ENCODE assay signal across 12 cellular contexts in genomic region chr20:36775196-36775595, GRCh38. TPM values are rescaled to one million over a fixed set of nuclear protein-coding genes. Genes with fewer than 3 reads are reported as not detected.
A peak's percentile ranks its signal among the peaks of the same experiment; 100 is the strongest.
DNase-seq lines count a peak whose midpoint lies in the region; ATAC-seq and TF ChIP-seq lines count a peak whose summit lies in the region.
"Had no signal": no experiment of that assay in that cellular context is flagged by ENCODE, and none has a peak within 500 bp of the region (broad histone marks: within the 10 kb centered on the region; RNA-seq: fewer than 3 reads in every experiment).

No MANE protein-coding gene starts in this region.

- H3K27me3 Mint-ChIP-seq in brain: peaks cover 5% of the 10 kb centered on the region
- H3K27me3 Mint-ChIP-seq in natural killer cell treated with Interleukin-12 subunit alpha and Interleukin-12 subunit beta and Interleukin-15 and Interleukin-18, amount 100 ng/mL, for 72 hours: no peaks in the 10 kb centered on the region

- H3K4me1 Mint-ChIP-seq in brain: peaks cover 61% of the 10 kb centered on the region
- H3K4me1 Mint-ChIP-seq in natural killer cell treated with Interleukin-12 subunit alpha and Interleukin-12 subunit beta and Interleukin-15 and Interleukin-18, amount 100 ng/mL, for 72 hours (ENCODE audit: low read depth in 2 of 2): peaks cover 18 to 27% of the 10 kb centered on the region in 2 donors

- H3K36me3 Mint-ChIP-seq in brain: no peaks in the 10 kb centered on the region
- peaks cover 5% of the 10 kb centered on the region for H3K36me3 Mint-ChIP-seq in natural killer cell treated with Interleukin-12 subunit alpha and Interleukin-12 subunit beta and Interleukin-15 and Interleukin-18, amount 100 ng/mL, for 72 hours

- H3K9me3 Mint-ChIP-seq in brain: peaks cover 0 to 6% (median 0%) of the 10 kb centered on the region in 5 experiments
- no peaks in the 10 kb centered on the region for H3K9me3 Mint-ChIP-seq in natural killer cell treated with Interleukin-12 subunit alpha and Interleukin-12 subunit beta and Interleukin-15 and Interleukin-18, amount 100 ng/mL, for 72 hours
- H3K9me3 Mint-ChIP-seq: WTC11 had no signal

- peak overlapping the region in 4 of 5 experiments; percentile 87 to 99 (median 93) for H3K27ac Mint-ChIP-seq in brain
- H3K27ac Mint-ChIP-seq in natural killer cell treated with Interleukin-12 subunit alpha and Interleukin-12 subunit beta and Interleukin-15 and Interleukin-18, amount 100 ng/mL, for 72 hours: peak overlapping the region; percentile 90 to 95

- peak; percentile 17 for DNase-seq in ELR (ENCODE audit: low read depth)
- no peak for DNase-seq in natural killer cell treated with Interleukin-12 subunit alpha and Interleukin-12 subunit beta and Interleukin-15 and Interleukin-18, amount 100 ng/mL, for 72 hours (ENCODE audit: low spot score)
- DNase-seq in NCI-H2171 treated with DMSO at 0.1 percent for 48 hours (lab: John Stamatoyannopoulos, UW): no peak
- DNase-seq in activated CD4-positive, CD25-positive, alpha-beta regulatory T cell treated with anti-CD3 and anti-CD28 coated beads, Interleukin-2, amount 50 U/mL, for 72 hours: no peak
- DNase-seq: body of pancreas, foreskin melanocyte had no signal

- H3K27ac ChIP-seq in 22Rv1: peak overlapping the region; percentile 87

- H3K4me3 Mint-ChIP-seq in brain: peak overlapping the region; percentile 73 to 98 (median 92)
- peak overlapping the region; percentile 92 for H3K4me3 Mint-ChIP-seq in natural killer cell treated with Interleukin-12 subunit alpha and Interleukin-12 subunit beta and Interleukin-15 and Interleukin-18, amount 100 ng/mL, for 72 hours

- no peak for ATAC-seq in natural killer cell treated with Interleukin-12 subunit alpha and Interleukin-12 subunit beta and Interleukin-15 and Interleukin-18, amount 100 ng/mL, for 72 hours
- ATAC-seq in esophagus mucosa (no peak), GM21526 (IDR thresholded peaks at IDR 0.05; ENCODE audit: low FRiP score, unreplicated experiment) (no peak)
- ATAC-seq: body of pancreas, HCT116, WTC11 had no signal

- TF ChIP-seq CTCF in 22Rv1 (IDR thresholded peaks at IDR 0.05) (no peak), brain (conservative IDR thresholded peaks at IDR 0.05) (no peak)

RNA-seq across cellular contexts. Expression of gene DSN1, which starts 1.6 kb away (rescaled TPM):
- 24.1 TPM for polyA plus RNA-seq in brain (ENCODE audit: insufficient read depth, low read depth, low replicate concordance)
- total RNA-seq in natural killer cell treated with Interleukin-12 subunit alpha and Interleukin-12 subunit beta and Interleukin-15 and Interleukin-18, amount 100 ng/mL, for 72 hours: 10 to 100 TPM; 21.6 to 29.1 TPM
- total RNA-seq in esophagus mucosa: 8.9 TPM

RNA-seq across cellular contexts. Expression of gene NDRG3, which starts 29.3 kb away (rescaled TPM):
- 121 TPM for polyA plus RNA-seq in brain (ENCODE audit: insufficient read depth, low read depth, low replicate concordance)
- 10 to 100 TPM; 19.0 to 20.6 TPM for total RNA-seq in natural killer cell treated with Interleukin-12 subunit alpha and Interleukin-12 subunit beta and Interleukin-15 and Interleukin-18, amount 100 ng/mL, for 72 hours
- total RNA-seq in esophagus mucosa: 15.3 TPM
